In the genomic region with DNA sequence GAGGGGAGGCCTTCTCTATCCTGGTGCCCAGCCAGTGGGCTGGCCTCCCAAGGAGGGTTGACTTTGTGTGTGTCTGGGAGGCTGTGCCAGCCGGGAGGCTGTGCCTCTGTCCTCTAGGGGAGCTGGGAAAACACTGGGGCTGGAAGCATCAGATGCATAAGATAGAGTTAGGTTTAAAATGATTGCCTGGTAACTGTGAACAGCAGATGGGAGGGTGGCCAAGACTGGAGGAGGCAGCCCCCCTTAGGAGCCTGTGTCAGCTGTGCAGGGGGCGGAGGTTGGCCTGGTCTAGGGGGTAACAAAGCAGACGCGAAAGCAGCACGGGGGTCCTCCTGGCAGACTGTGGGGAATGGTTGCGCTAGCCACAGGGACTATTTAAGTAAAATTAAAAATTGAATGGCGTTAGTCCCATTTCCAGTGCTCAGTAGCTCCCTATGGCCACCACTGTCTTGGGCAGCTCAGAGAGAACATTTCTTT, we compare ENCODE assay signal across 8 cellular contexts. TPM values are rescaled to one million over a fixed set of nuclear protein-coding genes. Genes with fewer than 3 reads are reported as not detected.
DNase-seq lines count a peak whose midpoint lies in the region; ATAC-seq and TF ChIP-seq lines count a peak whose summit lies in the region.

No MANE protein-coding gene starts in this region.

- no peak for TF ChIP-seq CTCF in psoas muscle (IDR thresholded peaks at IDR 0.05)

- DNase-seq in T-helper 1 cell (no peak), SK-N-MC (ENCODE audit: low read depth, low spot score) (no peak), fibroblast of peridontal ligament (ENCODE audit: extremely low read depth) (peak; percentile 32), psoas muscle (no peak), NOMO-1 treated with dmso at 0.1 percent for 144 hours (lab: John Stamatoyannopoulos, UW; ENCODE audit: unreplicated experiment) (no peak), activated gamma-delta T cell treated with Interleukin-2 at 50 U/mL for 16 hours (no peak)

- H3K9me3 ChIP-seq in SK-N-MC (ENCODE audit: low read depth, low read length) (no peaks in the 10 kb centered on the region), psoas muscle (peaks cover 5% of the 10 kb centered on the region)

- H3K36me3 Mint-ChIP-seq in T-helper 1 cell treated with Interleukin-12 subunit alpha and Interleukin-12 subunit beta and Interleukin-4 antibody, amounts not matched to agents 30 μg/mL and 1 μg/mL, for 36 hours (ENCODE audit: low read depth): peaks cover 21% of the 10 kb centered on the region

- no peaks in the 10 kb centered on the region for H3K27me3 ChIP-seq in psoas muscle (ENCODE audit: insufficient read depth in 3 of 3, low read length in 2 of 3)

- peak overlapping the region; percentile 65 for H3K9ac ChIP-seq in SK-N-MC (ENCODE audit: insufficient read length)

- H3K4me3 Mint-ChIP-seq in T-helper 1 cell treated with Interleukin-12 subunit alpha and Interleukin-12 subunit beta and Interleukin-4 antibody, amounts not matched to agents 30 μg/mL and 1 μg/mL, for 36 hours: peak overlapping the region; percentile 79

- intact Hi-C loops in psoas muscle (cut with DNase I): no loop called here

- ATAC-seq in psoas muscle: no peak
- no peak for ATAC-seq in HG03095 (IDR thresholded peaks at IDR 0.05; ENCODE audit: unreplicated experiment)

- H3K27ac ChIP-seq in SK-N-MC (no peak overlapping the region), psoas muscle (no peak overlapping the region)

- 44 to 47% (median 45%) methylated on average over 7 of the region's 7 CpGs for WGBS in psoas muscle, 3 donors

- H3K27me3 Mint-ChIP-seq in T-helper 1 cell treated with Interleukin-12 subunit alpha and Interleukin-12 subunit beta and Interleukin-4 antibody, amounts not matched to agents 30 μg/mL and 1 μg/mL, for 36 hours (ENCODE audit: low read depth): no peaks in the 10 kb centered on the region

- peaks cover 35% of the 10 kb centered on the region for H3K36me3 ChIP-seq in SK-N-MC (ENCODE audit: insufficient read depth, low read length)
- peaks cover 3 to 33% of the 10 kb centered on the region in 2 donors for H3K36me3 ChIP-seq in psoas muscle (ENCODE audit: insufficient read depth in 1 of 2, low read depth in 1 of 2)

- peaks cover 6% of the 10 kb centered on the region for H3K9me3 Mint-ChIP-seq in T-helper 1 cell treated with Interleukin-12 subunit alpha and Interleukin-12 subunit beta and Interleukin-4 antibody, amounts not matched to agents 30 μg/mL and 1 μg/mL, for 36 hours

- H3K4me3 ChIP-seq in SK-N-MC (peak overlapping the region; percentile 92), psoas muscle (peak overlapping the region; percentile 95)

- H3K4me1 Mint-ChIP-seq in T-helper 1 cell treated with Interleukin-12 subunit alpha and Interleukin-12 subunit beta and Interleukin-4 antibody, amounts not matched to agents 30 μg/mL and 1 μg/mL, for 36 hours (ENCODE audit: low read depth): peaks cover 10% of the 10 kb centered on the region

- peaks cover 8% of the 10 kb centered on the region for H3K4me1 ChIP-seq in psoas muscle

- peak overlapping the region; percentile 65 for H3K27ac Mint-ChIP-seq in T-helper 1 cell treated with Interleukin-12 subunit alpha and Interleukin-12 subunit beta and Interleukin-4 antibody, amounts not matched to agents 30 μg/mL and 1 μg/mL, for 36 hours

RNA-seq across cellular contexts. Expression of a gene that starts 1.3 kb away (rescaled TPM):
- 10 to 100 TPM; 16.7 to 20.5 (median 17.9) TPM for total RNA-seq in psoas muscle
- 10 to 100 TPM; 14.5 to 25.4 (median 22.9) TPM for polyA plus RNA-seq in psoas muscle

RNA-seq across cellular contexts. Expression of a gene that starts 16.6 kb away (rescaled TPM):
- 1 to 10 TPM; 6.4 to 8.5 (median 6.7) TPM for total RNA-seq in psoas muscle
- 10 to 100 TPM in 2 of 3 donors, 1 to 10 TPM in 1; 8.1 to 24.6 (median 20.0) TPM for polyA plus RNA-seq in psoas muscle

RNA-seq across cellular contexts. Expression of a gene that starts 31.3 kb away (rescaled TPM):
- 10 to 100 TPM; 20.3 to 31.0 (median 23.6) TPM for total RNA-seq in psoas muscle
- polyA plus RNA-seq in psoas muscle: 10 to 100 TPM; 14.1 to 15.6 (median 14.9) TPM
